ENCODE assay signal across 1 cellular context in genomic region chr5:373710-374602, GRCh38.
TF ChIP-seq lines count a peak whose summit lies in the region.

No MANE protein-coding gene starts in this region.

TF ChIP-seq in HepG2, 621 proteins besides CTCF, POLR2A, EP300 and RAD21 (continued from another document):
- no peak for TF ChIP-seq ZNF670 (CRISPR knock-in tag; IDR thresholded peaks at IDR 0.05; ENCODE audit: borderline replicate concordance)
- no peak for TF ChIP-seq CREM (IDR thresholded peaks at IDR 0.05)
- TF ChIP-seq CREM (CRISPR knock-in tag; IDR thresholded peaks at IDR 0.05), result no peak
- no peak for TF ChIP-seq FLYWCH1 (CRISPR knock-in tag; IDR thresholded peaks at IDR 0.05)
- TF ChIP-seq ZNF350 (CRISPR knock-in tag; IDR thresholded peaks at IDR 0.05; ENCODE audit: borderline replicate concordance, low read depth), result no peak
- TF ChIP-seq NCOA1 (CRISPR knock-in tag; IDR thresholded peaks at IDR 0.05), result no peak
- no peak for TF ChIP-seq ZNF549 (CRISPR knock-in tag; IDR thresholded peaks at IDR 0.05)
- TF ChIP-seq HDAC6 (IDR thresholded peaks at IDR 0.05; ENCODE audit: low read depth, low read length), result no peak
- no peak for TF ChIP-seq ZNF737 (CRISPR knock-in tag; IDR thresholded peaks at IDR 0.05; ENCODE audit: borderline replicate concordance)
- no peak for TF ChIP-seq PHF20 (CRISPR knock-in tag; IDR thresholded peaks at IDR 0.05)
- no peak for TF ChIP-seq MEIS2 (CRISPR knock-in tag; IDR thresholded peaks at IDR 0.05)
- TF ChIP-seq, protein P1, sequence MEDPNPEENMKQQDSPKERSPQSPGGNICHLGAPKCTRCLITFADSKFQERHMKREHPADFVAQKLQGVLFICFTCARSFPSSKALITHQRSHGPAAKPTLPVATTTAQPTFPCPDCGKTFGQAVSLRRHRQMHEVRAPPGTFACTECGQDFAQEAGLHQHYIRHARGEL (CRISPR knock-in tag; IDR thresholded peaks at IDR 0.05), result no peak
